In genomic region chr19:51704601-51705000, GRCh38 we compare ENCODE assay signal across 8 cellular contexts. TPM values are rescaled to one million over a fixed set of nuclear protein-coding genes. Genes with fewer than 3 reads are reported as not detected.
DNase-seq lines count a peak whose midpoint lies in the region; ATAC-seq, FAIRE-seq and TF ChIP-seq lines count a peak whose summit lies in the region.

No MANE protein-coding gene starts in this region.

- no peaks in the 10 kb centered on the region for H3K9me3 Mint-ChIP-seq in activated T-helper 17 cell treated with anti-CD3 and anti-CD28 coated beads, Interleukin-2, amount 50 U/mL, for 72 hours

- TF ChIP-seq CTCF in HCT116 (IDR thresholded peaks at IDR 0.05 in 2 of 3, conservative IDR thresholded peaks at IDR 0.05 in 1 of 3; ENCODE audit: borderline replicate concordance in 1 of 3, insufficient read depth in 1 of 3, low read depth in 2 of 3, low read length in 2 of 3), result no peak

- peaks cover 10% of the 10 kb centered on the region; the same call in 1 of the 2 replicates for H3K79me2 ChIP-seq in HCT116 (ENCODE audit: insufficient read depth, low read length)

- peaks cover 32% of the 10 kb centered on the region for H3K4me1 Mint-ChIP-seq in activated T-helper 17 cell treated with anti-CD3 and anti-CD28 coated beads, Interleukin-2, amount 50 U/mL, for 72 hours

- intact Hi-C loops in HCT116 (cut with micrococcal nuclease), result no loop called here

- H3K9me3 ChIP-seq in HCT116 (ENCODE audit: control insufficient read depth in 1 of 2, insufficient read depth in 1 of 2, low read depth in 1 of 2, low read length in 2 of 2) (no peaks in the 10 kb centered on the region), iPS DF 6.9 (ENCODE audit: control insufficient read depth, insufficient read depth, low read length) (no peaks in the 10 kb centered on the region), small intestine (ENCODE audit: control insufficient read depth, low read depth) (peaks cover 2% of the 10 kb centered on the region)

- H3K27me3 Mint-ChIP-seq in activated T-helper 17 cell treated with anti-CD3 and anti-CD28 coated beads, Interleukin-2, amount 50 U/mL, for 72 hours, result no peaks in the 10 kb centered on the region

- H3K9me2 ChIP-seq in HCT116 (ENCODE audit: insufficient read depth), result no peaks in the 10 kb centered on the region

- H3K4me3 ChIP-seq in HCT116 (replicated peaks in 1 of 2; ENCODE audit: low read depth in 1 of 2, low read length in 2 of 2) (peak overlapping the region; percentile 61 to 91), iPS DF 6.9 (ENCODE audit: low read length) (peak overlapping the region; percentile 91; the same call in 1 of the 2 replicates), small intestine (ENCODE audit: low read depth in 1 of 2, low read length in 2 of 2) (peak overlapping the region; percentile 76 to 85)

- no TSS peak for BruUV-seq in HCT116 (replicated peaks; lab: Mats Ljungman, UMichigan)

- ATAC-seq in HCT116 (0 out of 2 replicates have a peak, but pooled peaks have one; percentile 3), HG03280 (IDR thresholded peaks at IDR 0.05; ENCODE audit: unreplicated experiment) (no peak)
- ATAC-seq in activated T-helper 17 cell treated with anti-CD3 and anti-CD28 coated beads, Interleukin-2, amount 50 U/mL, for 72 hours (replicated peaks), result no peak

- H2AFZ ChIP-seq in HCT116 (ENCODE audit: low read depth, low read length, poor library complexity, severe bottlenecking), result no peak overlapping the region

- H3K27ac ChIP-seq in HCT116 (ENCODE audit: low read depth, low read length) (peak overlapping the region; percentile 92), iPS DF 6.9 (ENCODE audit: low read length) (no peak overlapping the region), small intestine (ENCODE audit: low read depth in 1 of 2, low read length in 1 of 2) (peak overlapping the region; percentile 50 to 96)

- FAIRE-seq in small intestine (lab: Jason Lieb, UNC), result no peak

- DNase-seq in HCT116 (ENCODE audit: low read depth, low spot score), result no peak
- DNase-seq in iPS DF 6.9 (ENCODE audit: low read depth, low spot score), result no peak
- no peak for DNase-seq in small intestine
- no peak for DNase-seq in NCI-H146 (lab: John Stamatoyannopoulos, UW)
- DNase-seq in SK-N-DZ (ENCODE audit: low spot score), result no peak
- no peak for DNase-seq in hepatic stellate cell (ENCODE audit: low spot score)

- H3K27ac Mint-ChIP-seq in activated T-helper 17 cell treated with anti-CD3 and anti-CD28 coated beads, Interleukin-2, amount 50 U/mL, for 72 hours, result peak overlapping the region; percentile 96

- H4K20me1 ChIP-seq in HCT116 (ENCODE audit: insufficient read depth), result no peaks in the 10 kb centered on the region

- RAD21 ChIA-PET in HCT116 (lab: Charles Lee; ENCODE audit: low non-redundant PET in 1 of 2, low total read pairs in 2 of 2, uncharacterized antibody in 2 of 2, unreplicated experiment in 2 of 2), result no interaction called here

- POLR2A ChIA-PET in HCT116 (lab: Charles Lee), result interaction anchor here (0.8 to 1.2 kb wide), 3 partner anchors 10 to 48 kb away, joined by 3 to 5 read pairs (median 4); no protein-coding TSS in a partner anchor

- peaks cover 29 to 52% of the 10 kb centered on the region in 2 experiments; a peak in 3 of 4 replicates for H3K4me1 ChIP-seq in HCT116 (ENCODE audit: control insufficient read depth in 1 of 2, insufficient read depth in 2 of 2, low read length in 2 of 2)
- H3K4me1 ChIP-seq in iPS DF 6.9 (ENCODE audit: control insufficient read depth, insufficient read depth, low read length), result peaks cover 2% of the 10 kb centered on the region; the same call in 1 of the 2 replicates
- peaks cover 0 to 11% of the 10 kb centered on the region in 2 donors for H3K4me1 ChIP-seq in small intestine (ENCODE audit: control insufficient read depth in 2 of 2, insufficient read depth in 1 of 2, low read depth in 1 of 2, low read length in 1 of 2)

- CTCF ChIA-PET in HCT116 (lab: Charles Lee), result interaction anchor here (0.7 to 2.2 kb wide), 2 partner anchors 16 to 73 kb away, joined by 3 to 13 read pairs; no protein-coding TSS in a partner anchor

- peak overlapping the region; percentile 97 for H3K9ac ChIP-seq in HCT116 (ENCODE audit: low read length)

- H3K27me3 ChIP-seq in HCT116 (ENCODE audit: insufficient read depth, low read length) (no peaks in the 10 kb centered on the region), iPS DF 6.9 (ENCODE audit: control insufficient read depth, insufficient read depth, low read length) (no peaks in the 10 kb centered on the region), small intestine (ENCODE audit: control insufficient read depth in 2 of 2, insufficient read depth in 2 of 2, low read length in 2 of 2) (no peaks in the 10 kb centered on the region)

- H3K4me3 Mint-ChIP-seq in activated T-helper 17 cell treated with anti-CD3 and anti-CD28 coated beads, Interleukin-2, amount 50 U/mL, for 72 hours, result peak overlapping the region; percentile 88

- H3K36me3 ChIP-seq in HCT116 (ENCODE audit: control insufficient read depth in 1 of 2, insufficient read depth in 2 of 2, low read length in 2 of 2), result peaks cover 2 to 8% of the 10 kb centered on the region in 2 experiments; a peak in 2 of 4 replicates
- H3K36me3 ChIP-seq in iPS DF 6.9 (ENCODE audit: control insufficient read depth, insufficient read depth, low read length), result no peaks in the 10 kb centered on the region
- no peaks in the 10 kb centered on the region for H3K36me3 ChIP-seq in small intestine (ENCODE audit: control insufficient read depth in 2 of 2, insufficient read depth in 2 of 2, low read length in 2 of 2)

- TF ChIP-seq RAD21 in HCT116 (IDR thresholded peaks at IDR 0.05; ENCODE audit: low read depth), result no peak

- no peak for TF ChIP-seq POLR2A in HCT116 (IDR thresholded peaks at IDR 0.05; ENCODE audit: borderline replicate concordance, extremely low read depth, insufficient read depth, insufficient read length)

- peak overlapping the region; percentile 90 for H3K4me2 ChIP-seq in HCT116 (ENCODE audit: low read length)

- no CpG with 5 or more reads among the region's 5 CpGs for WGBS in iPS DF 6.9 (ENCODE audit: insufficient coverage, insufficient read length)
- WGBS in small intestine, 3 donors, result 19 to 30% (median 21%) methylated on average over 5 of the region's 5 CpGs

- H3K36me3 Mint-ChIP-seq in activated T-helper 17 cell treated with anti-CD3 and anti-CD28 coated beads, Interleukin-2, amount 50 U/mL, for 72 hours (ENCODE audit: low read depth), result peaks cover 37% of the 10 kb centered on the region

TF ChIP-seq in HCT116, 20 proteins besides CTCF, POLR2A, EP300 and RAD21:
- TF ChIP-seq FOSL1 (IDR thresholded peaks at IDR 0.05; ENCODE audit: low read depth) (no peak), EZH2 (IDR thresholded peaks at IDR 0.05) (no peak), SP1 (IDR thresholded peaks at IDR 0.05; ENCODE audit: low read depth) (no peak), MAX (IDR thresholded peaks at IDR 0.05) (no peak), CEBPB (IDR thresholded peaks at IDR 0.05; ENCODE audit: low read depth) (no peak), ATF3 (IDR thresholded peaks at IDR 0.05) (no peak), ELF1 (IDR thresholded peaks at IDR 0.05; ENCODE audit: borderline replicate concordance, low read depth) (no peak), EGR1 (IDR thresholded peaks at IDR 0.05; ENCODE audit: low read depth) (no peak)
TF ChIP-seq in HCT116: peak in this region for 0.

RNA-seq across cellular contexts. Expression of gene SPACA6, which starts 11.5 kb away (rescaled TPM):
- 13.9 TPM for total RNA-seq in HCT116 (2021; ENCODE audit: unreplicated experiment)
- polyA plus RNA-seq in HCT116 (2012), result 4.6 and 6.9 TPM in 2 replicates
- 10 to 100 TPM in 1 of 2 donors, 1 to 10 TPM in 1; 3.2 to 18.3 TPM for total RNA-seq in activated T-helper 17 cell treated with anti-CD3 and anti-CD28 coated beads, Interleukin-2, amount 50 U/mL, for 72 hours
- 1 to 10 TPM in 1 of 3 donors, not detected in 2; 4.1 TPM for polyA plus RNA-seq in small intestine
- polyA plus RNA-seq in SK-N-DZ (2014; cell fraction: cytosol; rRNA removed), result 3.5 and 4.7 TPM in 2 replicates
- polyA plus RNA-seq in SK-N-DZ (2014; cell fraction: nucleus; rRNA removed), result 43.3 and 54.7 TPM in 2 replicates

RNA-seq across cellular contexts. Expression of gene HAS1, which starts 19.2 kb away (rescaled TPM):
- not detected for total RNA-seq in HCT116 (2021; ENCODE audit: unreplicated experiment)
- 0.04 TPM in 1 of 2 replicates, not detected in the other for polyA plus RNA-seq in HCT116 (2012)
- total RNA-seq in activated T-helper 17 cell treated with anti-CD3 and anti-CD28 coated beads, Interleukin-2, amount 50 U/mL, for 72 hours, result not detected
- polyA plus RNA-seq in small intestine, result 1 to 10 TPM in 1 of 3 donors, not detected in 2; 1.1 TPM
- not detected in 2 replicates for polyA plus RNA-seq in SK-N-DZ (2014; cell fraction: cytosol; rRNA removed)
- not detected in 2 replicates for polyA plus RNA-seq in SK-N-DZ (2014; cell fraction: nucleus; rRNA removed)

RNA-seq across cellular contexts. Expression of gene FPR1, which starts 47.1 kb away (rescaled TPM):
- total RNA-seq in HCT116 (2021; ENCODE audit: unreplicated experiment), result not detected
- polyA plus RNA-seq in HCT116 (2012), result 0.22 and 0.39 TPM in 2 replicates
- total RNA-seq in activated T-helper 17 cell treated with anti-CD3 and anti-CD28 coated beads, Interleukin-2, amount 50 U/mL, for 72 hours, result not detected
- polyA plus RNA-seq in small intestine, result 1 to 10 TPM; 1.6 to 8.1 (median 2.2) TPM
- not detected in 2 replicates for polyA plus RNA-seq in SK-N-DZ (2014; cell fraction: cytosol; rRNA removed)
- not detected in 2 replicates for polyA plus RNA-seq in SK-N-DZ (2014; cell fraction: nucleus; rRNA removed)

RNA-seq across cellular contexts. Expression of gene FPR2, which starts 56.4 kb away (rescaled TPM):
- total RNA-seq in HCT116 (2021; ENCODE audit: unreplicated experiment), result not detected
- polyA plus RNA-seq in HCT116 (2012), result 0.09 TPM in 1 of 2 replicates, not detected in the other
- total RNA-seq in activated T-helper 17 cell treated with anti-CD3 and anti-CD28 coated beads, Interleukin-2, amount 50 U/mL, for 72 hours, result not detected
- polyA plus RNA-seq in small intestine, result 1 to 10 TPM in 2 of 3 donors, not detected in 1; 1.8 to 2.6 TPM
- not detected in 2 replicates for polyA plus RNA-seq in SK-N-DZ (2014; cell fraction: cytosol; rRNA removed)
- polyA plus RNA-seq in SK-N-DZ (2014; cell fraction: nucleus; rRNA removed), result not detected in 2 replicates

RNA-seq across cellular contexts. Expression of gene SIGLEC14, which starts 58.0 kb away (rescaled TPM):
- not detected for total RNA-seq in HCT116 (2021; ENCODE audit: unreplicated experiment)
- polyA plus RNA-seq in HCT116 (2012), result not detected in 2 replicates
- not detected for total RNA-seq in activated T-helper 17 cell treated with anti-CD3 and anti-CD28 coated beads, Interleukin-2, amount 50 U/mL, for 72 hours
- polyA plus RNA-seq in small intestine, result 1 to 10 TPM in 1 of 3 donors, not detected in 2; 2.3 TPM
- polyA plus RNA-seq in SK-N-DZ (2014; cell fraction: cytosol; rRNA removed), result not detected in 2 replicates
- not detected in 2 replicates for polyA plus RNA-seq in SK-N-DZ (2014; cell fraction: nucleus; rRNA removed)
